In the genomic region with DNA sequence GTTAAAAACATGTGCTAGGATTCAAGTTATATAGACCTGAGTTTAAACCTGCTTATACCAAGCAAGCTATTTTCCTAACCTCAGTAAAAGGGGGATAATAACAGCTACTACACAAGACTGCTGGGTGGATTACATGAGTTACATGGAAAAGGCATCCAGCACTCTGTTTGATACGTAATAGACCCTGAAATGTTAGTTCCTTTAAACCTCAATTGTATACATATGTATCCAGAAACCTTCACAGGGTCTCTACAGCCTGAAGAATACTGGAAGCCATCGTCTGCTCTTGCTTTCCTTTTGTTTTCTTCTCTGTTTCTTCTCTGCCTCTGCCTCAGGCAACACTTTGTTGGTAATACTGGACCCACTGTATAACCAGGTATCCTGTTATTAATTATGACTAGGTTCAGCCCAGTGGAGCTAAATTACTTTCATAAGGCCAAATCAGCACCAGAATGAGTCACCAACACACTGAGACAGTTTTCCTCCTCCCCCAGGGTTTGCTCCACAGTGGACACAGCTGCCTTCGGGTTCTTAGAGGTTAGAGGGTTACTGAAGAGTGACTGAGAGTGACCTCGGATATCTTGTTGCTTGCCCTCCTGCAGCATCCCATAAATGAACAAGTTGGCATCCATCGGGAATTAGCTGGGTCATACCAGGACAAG, we compare ENCODE assay signal across 12 cellular contexts.
DNase-seq lines count a peak whose midpoint lies in the region; ATAC-seq and TF ChIP-seq lines count a peak whose summit lies in the region.
"Had no signal": no experiment of that assay in that cellular context is flagged by ENCODE, and none has a peak within 500 bp of the region (broad histone marks: within the 10 kb centered on the region; RNA-seq: fewer than 3 reads in every experiment).

No MANE protein-coding gene starts in this region.

- DNase-seq in NCI-H1417 (lab: John Stamatoyannopoulos, UW) (peak in 2 of 3 experiments; percentile 21 to 46), NCI-H1417 treated with DMSO at 0.1 percent for 48 hours (lab: John Stamatoyannopoulos, UW) (no peak), RWPE1 (ENCODE audit: low spot score) (peak; percentile 14), fibroblast of the conjunctiva (ENCODE audit: low read depth) (peak; percentile 80), T-helper 17 cell (no peak)
- no peak for DNase-seq in CD4-positive, alpha-beta T cell
- DNase-seq in CD4-positive, alpha-beta memory T cell = no peak
- DNase-seq: Kasumi-1, psoas muscle had no signal

- no peak overlapping the region for H3K9ac ChIP-seq in stomach smooth muscle (ENCODE audit: low read length in 2 of 2)

- H3K4me1 Mint-ChIP-seq in T-helper 17 cell = peaks cover 5% of the 10 kb centered on the region
- H3K4me1 Mint-ChIP-seq in CD4-positive, alpha-beta T cell (ENCODE audit: low read depth) = peaks cover 7% of the 10 kb centered on the region
- H3K4me1 Mint-ChIP-seq in CD4-positive, alpha-beta memory T cell = peaks cover 0 to 7% (median 5%) of the 10 kb centered on the region in 4 donors

- H3K27ac ChIP-seq in RWPE1 = no peak overlapping the region
- peak overlapping the region; percentile 24 for H3K27ac ChIP-seq in stomach smooth muscle (ENCODE audit: low read length)
- H3K27ac ChIP-seq in CD4-positive, alpha-beta T cell (ENCODE audit: low read depth, low read length) = no peak overlapping the region
- no peak overlapping the region for H3K27ac ChIP-seq in CD4-positive, alpha-beta memory T cell (ENCODE audit: low read depth, low read length)
- H3K27ac ChIP-seq: 22Rv1, psoas muscle, VCaP had no signal

- H3K27me3 ChIP-seq in stomach smooth muscle (ENCODE audit: control insufficient read depth in 1 of 2, insufficient read depth in 2 of 2, low read length in 2 of 2) = no peaks in the 10 kb centered on the region
- H3K27me3 ChIP-seq in CD4-positive, alpha-beta T cell (ENCODE audit: control insufficient read depth, insufficient read depth, low read length) = no peaks in the 10 kb centered on the region
- no peaks in the 10 kb centered on the region for H3K27me3 ChIP-seq in CD4-positive, alpha-beta memory T cell (ENCODE audit: insufficient read depth, low read length)

- no peak overlapping the region for H3K27ac Mint-ChIP-seq in T-helper 17 cell
- no peak overlapping the region for H3K27ac Mint-ChIP-seq in CD4-positive, alpha-beta T cell
- H3K27ac Mint-ChIP-seq in CD4-positive, alpha-beta memory T cell = no peak overlapping the region

- POLR2A ChIA-PET in RWPE1 (lab: Yijun Ruan, JAX; ENCODE audit: low non-redundant PET) = no interaction called here
- POLR2A ChIA-PET in CD4-positive, alpha-beta T cell (lab: Charles Lee) = no interaction called here
- POLR2A ChIA-PET in CD4-positive, alpha-beta memory T cell (lab: Charles Lee; ENCODE audit: partially characterized antibody) = no interaction called here

- H3K27me3 Mint-ChIP-seq in T-helper 17 cell = peaks cover 18% of the 10 kb centered on the region
- no peaks in the 10 kb centered on the region for H3K27me3 Mint-ChIP-seq in CD4-positive, alpha-beta T cell
- H3K27me3 Mint-ChIP-seq in CD4-positive, alpha-beta memory T cell = peaks cover 2 to 4% of the 10 kb centered on the region in 2 donors

- no peaks in the 10 kb centered on the region for H3K36me3 Mint-ChIP-seq in T-helper 17 cell (ENCODE audit: low read depth)
- no peaks in the 10 kb centered on the region for H3K36me3 Mint-ChIP-seq in CD4-positive, alpha-beta T cell (ENCODE audit: low read depth)
- H3K36me3 Mint-ChIP-seq in CD4-positive, alpha-beta memory T cell = no peaks in the 10 kb centered on the region

- no peaks in the 10 kb centered on the region for H3K9me3 ChIP-seq in stomach smooth muscle (ENCODE audit: control insufficient read depth in 2 of 2, low read length in 2 of 2)
- no peaks in the 10 kb centered on the region for H3K9me3 ChIP-seq in T-helper 17 cell (ENCODE audit: control insufficient read depth, low read length, poor library complexity, severe bottlenecking)
- H3K9me3 ChIP-seq in CD4-positive, alpha-beta T cell (ENCODE audit: control insufficient read depth, low read length) = no peaks in the 10 kb centered on the region
- no peaks in the 10 kb centered on the region for H3K9me3 ChIP-seq in CD4-positive, alpha-beta memory T cell (ENCODE audit: control insufficient read depth in 1 of 2, low read length in 2 of 2)
- H3K9me3 ChIP-seq: psoas muscle had no signal

- no peak for ATAC-seq in T-helper 17 cell
- no peak for ATAC-seq in CD4-positive, alpha-beta T cell (ENCODE audit: poor library complexity)
- ATAC-seq: psoas muscle had no signal

- no peaks in the 10 kb centered on the region for H3K36me3 ChIP-seq in stomach smooth muscle (ENCODE audit: control insufficient read depth in 2 of 2, insufficient read depth in 2 of 2, low read length in 2 of 2)
- H3K36me3 ChIP-seq in CD4-positive, alpha-beta memory T cell (ENCODE audit: insufficient read depth, low read length) = no peaks in the 10 kb centered on the region

- H3K4me1 ChIP-seq in stomach smooth muscle (ENCODE audit: control insufficient read depth, insufficient read depth, low read length) = peaks cover 9% of the 10 kb centered on the region
- no peaks in the 10 kb centered on the region for H3K4me1 ChIP-seq in CD4-positive, alpha-beta memory T cell (ENCODE audit: insufficient read depth, low read length)
- H3K4me1 ChIP-seq: psoas muscle had no signal

- no peaks in the 10 kb centered on the region for H3K9me3 Mint-ChIP-seq in CD4-positive, alpha-beta T cell
- H3K9me3 Mint-ChIP-seq in CD4-positive, alpha-beta memory T cell = no peaks in the 10 kb centered on the region

- peak overlapping the region in 1 of 2 donors; percentile 30 for H3K4me3 ChIP-seq in stomach smooth muscle (ENCODE audit: low read length in 2 of 2)
- H3K4me3 ChIP-seq in CD4-positive, alpha-beta memory T cell (ENCODE audit: low read length in 2 of 2) = no peak overlapping the region
- H3K4me3 ChIP-seq: psoas muscle had no signal

- intact Hi-C loops in CD4-positive, alpha-beta T cell (cut with DNase I, micrococcal nuclease) = loop anchor here in 1 of 2 experiments (5.0 kb wide), 2 partner anchors 322 to 422 kb away; no protein-coding TSS in a partner anchor
- intact Hi-C loops in CD4-positive, alpha-beta memory T cell (cut with micrococcal nuclease) = no loop called here

- H3K4me3 Mint-ChIP-seq in T-helper 17 cell = no peak overlapping the region
- H3K4me3 Mint-ChIP-seq in CD4-positive, alpha-beta T cell = no peak overlapping the region
- H3K4me3 Mint-ChIP-seq in CD4-positive, alpha-beta memory T cell = no peak overlapping the region

- CTCF ChIA-PET in RWPE1 (lab: Yijun Ruan, JAX) = interaction anchor here (0.6 kb wide), 1 partner anchor 615 kb away, joined by 3 read pairs; no protein-coding TSS in a partner anchor
- CTCF ChIA-PET in CD4-positive, alpha-beta T cell (lab: Charles Lee) = no interaction called here
- CTCF ChIA-PET in CD4-positive, alpha-beta memory T cell (lab: Charles Lee; ENCODE audit: partially characterized antibody) = no interaction called here

- TF ChIP-seq CTCF in RWPE1 (conservative IDR thresholded peaks at IDR 0.05; ENCODE audit: low read depth) = no peak
- TF ChIP-seq CTCF in CD4-positive, alpha-beta T cell (IDR thresholded peaks at IDR 0.05) = no peak

Comparison
In these comparisons a context has a peak if more than half of its experiments do, and no peak if none do; other contexts are left out.
1. DNase-seq: peak in NCI-H1417 (2 of 3), RWPE1 (single experiment) and fibroblast of the conjunctiva (single experiment); none in NCI-H1417 treated with DMSO at 0.1 percent for 48 hours (single experiment), T-helper 17 cell (0 of 3), CD4-positive, alpha-beta T cell (0 of 10) and CD4-positive, alpha-beta memory T cell (0 of 5).